Comparison of ENCODE assay signal across 9 cellular contexts in genomic region chr6:31730631-31731086, GRCh38. TPM values are rescaled to one million over a fixed set of nuclear protein-coding genes. Genes with fewer than 3 reads are reported as not detected.
DNase-seq lines count a peak whose midpoint lies in the region; ATAC-seq, FAIRE-seq and TF ChIP-seq lines count a peak whose summit lies in the region.
"Had no signal": no experiment of that assay in that cellular context is flagged by ENCODE, and none has a peak within 500 bp of the region (broad histone marks: within the 10 kb centered on the region; RNA-seq: fewer than 3 reads in every experiment).

No MANE protein-coding gene starts in this region.

- no peak for TF ChIP-seq POLR2A in GM12891 (IDR thresholded peaks at IDR 0.05; ENCODE audit: low read depth, low read length)

- H3K9me3 ChIP-seq in CD4-positive, CD25-positive, alpha-beta regulatory T cell (ENCODE audit: control insufficient read depth in 2 of 2, low read length in 2 of 2), result no peaks in the 10 kb centered on the region
- no peaks in the 10 kb centered on the region for H3K9me3 ChIP-seq in PC-3 (ENCODE audit: low read length)
- no peaks in the 10 kb centered on the region for H3K9me3 ChIP-seq in neutrophil

- H3K36me3 Mint-ChIP-seq in CD4-positive, CD25-positive, alpha-beta regulatory T cell, result peaks cover 19% of the 10 kb centered on the region
- peaks cover 44% of the 10 kb centered on the region for H3K36me3 Mint-ChIP-seq in endothelial cell (ENCODE audit: low read depth, unreplicated experiment)

- H3K4me3 Mint-ChIP-seq in CD4-positive, CD25-positive, alpha-beta regulatory T cell, result peak overlapping the region; percentile 81 to 98 (median 96)
- H3K4me3 Mint-ChIP-seq in endothelial cell (ENCODE audit: unreplicated experiment), result peak overlapping the region; percentile 98

- H3K9me3 Mint-ChIP-seq in CD4-positive, CD25-positive, alpha-beta regulatory T cell, result peaks cover 0 to 1% (median 0%) of the 10 kb centered on the region in 7 donors
- no peaks in the 10 kb centered on the region for H3K9me3 Mint-ChIP-seq in endothelial cell (ENCODE audit: unreplicated experiment)

- no peak for ATAC-seq in CD4-positive, CD25-positive, alpha-beta regulatory T cell (ENCODE audit: low read depth in 2 of 2)
- ATAC-seq in PC-3 (no peak), HG03139 (IDR thresholded peaks at IDR 0.05; ENCODE audit: unreplicated experiment) (no peak)

- H3K9me2 ChIP-seq in PC-3 (replicated peaks; ENCODE audit: low read length), result no peaks in the 10 kb centered on the region

- H3K79me2 ChIP-seq in PC-3 (ENCODE audit: low read length), result peaks cover 27% of the 10 kb centered on the region

- POLR2A ChIA-PET in PC-3 (lab: Charles Lee; ENCODE audit: unreplicated experiment), result interaction anchor here (0.5 to 0.6 kb wide), 3 partner anchors 62 to 1587 kb away, joined by 3 to 5 read pairs (median 4); partner anchors contain the start of gene ZBTB22

- no TSS peak for BruUV-seq in PC-3 (replicated peaks; lab: Mats Ljungman, UMichigan)

- DNase-seq in CD4-positive, CD25-positive, alpha-beta regulatory T cell, result no peak
- DNase-seq in PC-3 (no peak), endothelial cell (ENCODE audit: low spot score) (no peak), GM12891 (ENCODE audit: insufficient read length, low spot score) (no peak), NCI-H1048 (lab: John Stamatoyannopoulos, UW) (no peak), AML-193 (lab: John Stamatoyannopoulos, UW) (no peak)

- H3K27me3 ChIP-seq in CD4-positive, CD25-positive, alpha-beta regulatory T cell (ENCODE audit: control insufficient read depth, insufficient read depth, low read length), result no peaks in the 10 kb centered on the region
- H3K27me3 ChIP-seq in PC-3 (ENCODE audit: low read length), result no peaks in the 10 kb centered on the region
- H3K27me3 ChIP-seq in neutrophil, result no peaks in the 10 kb centered on the region

- no peak overlapping the region for H2AFZ ChIP-seq in PC-3 (ENCODE audit: low read length)

- H3K27ac ChIP-seq in CD4-positive, CD25-positive, alpha-beta regulatory T cell (ENCODE audit: insufficient read depth, low read length, poor library complexity, severe bottlenecking), result peak overlapping the region; percentile 71
- H3K27ac ChIP-seq in PC-3 (ENCODE audit: low read length), result no peak overlapping the region
- peak overlapping the region; percentile 96 for H3K27ac ChIP-seq in neutrophil

- peak overlapping the region; percentile 89; the same call in 1 of the 2 replicates for H3K4me2 ChIP-seq in PC-3 (ENCODE audit: low read length)

- peaks cover 40% of the 10 kb centered on the region for H3K4me1 ChIP-seq in CD4-positive, CD25-positive, alpha-beta regulatory T cell (ENCODE audit: control insufficient read depth, insufficient read depth, low read length, poor library complexity, severe bottlenecking)
- H3K4me1 ChIP-seq in PC-3 (ENCODE audit: insufficient read depth, low read length), result peaks cover 12% of the 10 kb centered on the region
- H3K4me1 ChIP-seq in neutrophil (ENCODE audit: control insufficient read depth in 1 of 2, insufficient read depth in 1 of 2, low read depth in 1 of 2, low read length in 1 of 2), result peaks cover 83 to 88% of the 10 kb centered on the region in 2 experiments

- no peak overlapping the region for H3K9ac ChIP-seq in PC-3 (ENCODE audit: low read length)

- TF ChIP-seq CTCF in PC-3 (conservative IDR thresholded peaks at IDR 0.05; ENCODE audit: low read depth, low read length) (no peak), endothelial cell (IDR thresholded peaks at IDR 0.05; ENCODE audit: unreplicated experiment) (no peak), neutrophil (IDR thresholded peaks at IDR 0.05) (no peak)

- H3K27me3 Mint-ChIP-seq in CD4-positive, CD25-positive, alpha-beta regulatory T cell, result no peaks in the 10 kb centered on the region
- peaks cover 16% of the 10 kb centered on the region for H3K27me3 Mint-ChIP-seq in endothelial cell (ENCODE audit: unreplicated experiment)

- FAIRE-seq in GM12891 (lab: Jason Lieb, UNC), result no peak

- peak overlapping the region in 2 of 3 donors; percentile 90 to 92 for H3K27ac Mint-ChIP-seq in CD4-positive, CD25-positive, alpha-beta regulatory T cell
- H3K27ac Mint-ChIP-seq in endothelial cell (ENCODE audit: unreplicated experiment), result peak overlapping the region; percentile 91

- peaks cover 0 to 71% (median 30%) of the 10 kb centered on the region in 4 donors for H3K4me1 Mint-ChIP-seq in CD4-positive, CD25-positive, alpha-beta regulatory T cell
- peaks cover 49% of the 10 kb centered on the region for H3K4me1 Mint-ChIP-seq in endothelial cell (ENCODE audit: unreplicated experiment)

- peaks cover 13% of the 10 kb centered on the region for H4K20me1 ChIP-seq in PC-3 (ENCODE audit: low read length)

- H3K4me3 ChIP-seq in CD4-positive, CD25-positive, alpha-beta regulatory T cell (ENCODE audit: low read depth, low read length), result no peak overlapping the region
- H3K4me3 ChIP-seq in PC-3 (ENCODE audit: low read length) (peak overlapping the region; percentile 77; the same call in 1 of the 2 replicates), neutrophil (ENCODE audit: low read depth in 1 of 2, low read length in 1 of 2) (peak overlapping the region; percentile 89 to 91)

- peaks cover 35% of the 10 kb centered on the region for H3K36me3 ChIP-seq in CD4-positive, CD25-positive, alpha-beta regulatory T cell (ENCODE audit: control insufficient read depth, insufficient read depth, low read length)
- H3K36me3 ChIP-seq in PC-3 (ENCODE audit: low read depth, low read length) (peaks cover 35% of the 10 kb centered on the region), neutrophil (peaks cover 60% of the 10 kb centered on the region)

- CTCF ChIA-PET in PC-3 (lab: Charles Lee), result interaction anchor here (0.6 to 1.5 kb wide), 3 partner anchors 22 to 48 kb away, joined by 3 to 7 read pairs (median 4); no protein-coding TSS in a partner anchor

- intact Hi-C loops in PC-3 (cut with micrococcal nuclease), result no loop called here

- peaks cover 4% of the 10 kb centered on the region for H3F3A ChIP-seq in PC-3 (ENCODE audit: low read length, unreplicated experiment)

TF ChIP-seq in GM12891, 5 proteins besides CTCF, POLR2A, EP300 and RAD21:
- TF ChIP-seq TAF1 (IDR thresholded peaks at IDR 0.05; ENCODE audit: low read depth, low read length) (no peak), POU2F2 (IDR thresholded peaks at IDR 0.05; ENCODE audit: low read depth, low read length) (no peak), POLR2AphosphoS5 (IDR thresholded peaks at IDR 0.05; ENCODE audit: low read depth, low read length) (no peak), SPI1 (IDR thresholded peaks at IDR 0.05; ENCODE audit: low read depth, low read length) (no peak), PAX5 (IDR thresholded peaks at IDR 0.05; ENCODE audit: insufficient read depth, low read length, severe bottlenecking) (no peak)
TF ChIP-seq in GM12891: peak in this region for 0.

RNA-seq across cellular contexts. Expression of gene DDAH2, which starts 1.6 kb away (rescaled TPM):
- 13.6 TPM for total RNA-seq in CD4-positive, CD25-positive, alpha-beta regulatory T cell
- 10 to 100 TPM; 16.0 to 19.8 (median 17.7) TPM for polyA plus RNA-seq in CD4-positive, CD25-positive, alpha-beta regulatory T cell
- total RNA-seq in PC-3 (2014; rRNA removed) (65.5 and 71.6 TPM in 2 replicates), endothelial cell (ENCODE audit: unreplicated experiment) (145 TPM)
- 5.3 TPM for polyA plus RNA-seq in GM12891 (2012; ENCODE audit: low read depth, missing spikeins)

RNA-seq across cellular contexts. Expression of gene CLIC1, which starts 5.7 kb away (rescaled TPM):
- 192 TPM for total RNA-seq in CD4-positive, CD25-positive, alpha-beta regulatory T cell
- 100 to 1,000 TPM; 481 to 771 (median 621) TPM for polyA plus RNA-seq in CD4-positive, CD25-positive, alpha-beta regulatory T cell
- total RNA-seq in PC-3 (2014; rRNA removed), result 708 and 743 TPM in 2 replicates
- total RNA-seq in endothelial cell (ENCODE audit: unreplicated experiment), result 420 TPM
- 376 TPM for polyA plus RNA-seq in GM12891 (2012; ENCODE audit: low read depth, missing spikeins)

RNA-seq across cellular contexts. Expression of gene MPIG6B, which starts 7.5 kb away (rescaled TPM):
- 10.8 TPM for total RNA-seq in CD4-positive, CD25-positive, alpha-beta regulatory T cell
- under 1 TPM in 1 of 4 donors, not detected in 3; 0.43 TPM for polyA plus RNA-seq in CD4-positive, CD25-positive, alpha-beta regulatory T cell
- total RNA-seq in PC-3 (2014; rRNA removed), result not detected in 2 replicates
- not detected for total RNA-seq in endothelial cell (ENCODE audit: unreplicated experiment)
- 0.13 TPM for polyA plus RNA-seq in GM12891 (2012; ENCODE audit: low read depth, missing spikeins)
- total RNA-seq: T-helper 1 cell treated with Interleukin-12 subunit alpha and Interleukin-12 subunit beta and Interleukin-4 antibody, amounts not matched to agents 30 ng/mL and 1 ng/mL, for 36 hours had no signal

RNA-seq across cellular contexts. Expression of gene LY6G6C, which starts 9.1 kb away (rescaled TPM):
- total RNA-seq in CD4-positive, CD25-positive, alpha-beta regulatory T cell, result not detected
- polyA plus RNA-seq in CD4-positive, CD25-positive, alpha-beta regulatory T cell, result not detected
- total RNA-seq in PC-3 (2014; rRNA removed) (0.22 TPM in 1 of 2 replicates, not detected in the other), endothelial cell (ENCODE audit: unreplicated experiment) (0.28 TPM)
- not detected for polyA plus RNA-seq in GM12891 (2012; ENCODE audit: low read depth, missing spikeins)
- total RNA-seq: T-helper 1 cell treated with Interleukin-12 subunit alpha and Interleukin-12 subunit beta and Interleukin-4 antibody, amounts not matched to agents 30 ng/mL and 1 ng/mL, for 36 hours had no signal

RNA-seq across cellular contexts. Expression of gene MSH5, which starts 9.1 kb away (rescaled TPM):
- total RNA-seq in CD4-positive, CD25-positive, alpha-beta regulatory T cell, result 17.4 TPM
- 1 to 10 TPM; 1.2 to 3.3 (median 1.3) TPM for polyA plus RNA-seq in CD4-positive, CD25-positive, alpha-beta regulatory T cell
- total RNA-seq in PC-3 (2014; rRNA removed) (22.7 and 23.0 TPM in 2 replicates), endothelial cell (ENCODE audit: unreplicated experiment) (16.1 TPM)
- 20.7 TPM for polyA plus RNA-seq in GM12891 (2012; ENCODE audit: low read depth, missing spikeins)

Comparison
In these comparisons a context has a peak if more than half of its experiments do, and no peak if none do; other contexts are left out.
1. RNA of gene MPIG6B, which starts 7.5 kb away (total RNA-seq): 10.8 TPM in CD4-positive, CD25-positive, alpha-beta regulatory T cell (single experiment); not detected in PC-3 and not detected in endothelial cell (single experiment); every median in the first group is over 10 times any median in the second.